17 cellular contexts compared by ENCODE assay signal in the genomic region with DNA sequence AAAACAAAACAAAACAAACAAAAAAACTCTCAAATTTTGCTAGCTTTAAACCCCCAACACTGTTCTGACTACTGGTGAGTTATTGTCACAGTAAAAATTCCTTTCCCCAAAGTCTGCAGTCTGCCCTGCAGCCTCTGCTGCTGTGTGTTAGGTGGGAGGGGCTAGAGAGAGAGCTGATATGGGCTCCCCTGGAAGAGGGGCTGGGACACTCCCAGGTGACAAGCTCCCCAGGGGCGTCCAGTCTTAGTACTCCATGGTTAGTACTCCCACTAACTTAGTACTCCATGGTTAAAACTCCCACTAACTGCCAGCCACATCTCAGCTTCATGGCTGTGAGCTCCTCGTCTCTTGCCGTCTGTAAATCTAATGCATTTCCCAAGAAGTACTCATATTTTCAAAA.
DNase-seq lines count a peak whose midpoint lies in the region; ATAC-seq, FAIRE-seq and TF ChIP-seq lines count a peak whose summit lies in the region.
"Had no signal": no experiment of that assay in that cellular context is flagged by ENCODE, and none has a peak within 500 bp of the region (broad histone marks: within the 10 kb centered on the region; RNA-seq: fewer than 3 reads in every experiment).

No MANE protein-coding gene starts in this region.

- intact Hi-C loops in prostate gland (cut with DNase I) (loop anchor here (5.0 to 10.0 kb wide), 3 partner anchors 81 to 343 kb away; no protein-coding TSS in a partner anchor), kidney (cut with DNase I) (loop anchor here (10.0 kb wide), 1 partner anchor 341 kb away; no protein-coding TSS in a partner anchor)

- H3K27ac ChIP-seq in keratinocyte (ENCODE audit: control insufficient read depth, insufficient read depth, low read length) (no peak overlapping the region), prostate gland (peak overlapping the region; percentile 64), kidney (ENCODE audit: low read depth in 2 of 2, low read length in 2 of 2) (no peak overlapping the region)

- no peak overlapping the region for H3K4me3 Mint-ChIP-seq in activated CD8-positive, alpha-beta memory T cell treated with anti-CD3 and anti-CD28 coated beads, Interleukin-2, amount 10 ng/mL, durations not matched to agents 7 days and 5 days
- H3K4me3 Mint-ChIP-seq: CD14-positive monocyte had no signal

- peaks cover 16% of the 10 kb centered on the region for H3K4me1 ChIP-seq in keratinocyte (ENCODE audit: control insufficient read depth, extremely low read depth, insufficient read depth, low read length)
- H3K4me1 ChIP-seq in prostate gland (replicated peaks): peaks cover 13% of the 10 kb centered on the region
- peaks cover 5 to 9% of the 10 kb centered on the region in 2 donors for H3K4me1 ChIP-seq in kidney (ENCODE audit: control insufficient read depth in 1 of 2, insufficient read depth in 1 of 2, low read depth in 1 of 2, low read length in 2 of 2)

- H3K9me1 ChIP-seq in keratinocyte (ENCODE audit: control insufficient read depth, extremely low read depth, insufficient read depth, low read length): no peaks in the 10 kb centered on the region

- H3K4me1 Mint-ChIP-seq in activated CD8-positive, alpha-beta memory T cell treated with anti-CD3 and anti-CD28 coated beads, Interleukin-2, amount 10 ng/mL, durations not matched to agents 7 days and 5 days: no peaks in the 10 kb centered on the region

- H3K36me3 ChIP-seq in keratinocyte (ENCODE audit: control insufficient read depth in 2 of 2, extremely low read depth in 1 of 2, insufficient read depth in 2 of 2, low read length in 2 of 2): no peaks in the 10 kb centered on the region
- H3K36me3 ChIP-seq in prostate gland: no peaks in the 10 kb centered on the region
- H3K36me3 ChIP-seq in kidney (ENCODE audit: control insufficient read depth in 1 of 2, insufficient read depth in 2 of 2, low read length in 2 of 2): peaks cover 2 to 7% of the 10 kb centered on the region in 2 donors

- no peak overlapping the region for H2AFZ ChIP-seq in keratinocyte (ENCODE audit: control insufficient read depth, low read length)

- H3K9me3 ChIP-seq in keratinocyte (ENCODE audit: control insufficient read depth, low read depth, low read length) (no peaks in the 10 kb centered on the region), prostate gland (no peaks in the 10 kb centered on the region), kidney (ENCODE audit: control insufficient read depth in 1 of 2, low read length in 2 of 2) (no peaks in the 10 kb centered on the region)

- H4K20me1 ChIP-seq in keratinocyte (ENCODE audit: control insufficient read depth, extremely low read depth, insufficient read depth, low read length): no peaks in the 10 kb centered on the region

- peak overlapping the region; percentile 25 for H3K4me2 ChIP-seq in keratinocyte (ENCODE audit: control insufficient read depth, extremely low read depth, insufficient read depth, low read depth, low read length)

- no peaks in the 10 kb centered on the region for H3K27me3 ChIP-seq in keratinocyte (ENCODE audit: control insufficient read depth, extremely low read depth, insufficient read depth, low read length)
- H3K27me3 ChIP-seq in prostate gland (replicated peaks; ENCODE audit: insufficient read depth): no peaks in the 10 kb centered on the region

- WGBS in prostate gland: 41% methylated on average over 3 of the region's 3 CpGs

- ATAC-seq in activated CD8-positive, alpha-beta memory T cell treated with anti-CD3 and anti-CD28 coated beads, Interleukin-2, amount 10 ng/mL, durations not matched to agents 7 days and 5 days: no peak
- ATAC-seq in HG03565 (IDR thresholded peaks at IDR 0.05; ENCODE audit: unreplicated experiment): no peak

- H3K4me3 ChIP-seq in keratinocyte (ENCODE audit: control insufficient read depth in 2 of 3, extremely low read depth in 1 of 3, insufficient read depth in 2 of 3, low read depth in 1 of 3, low read length in 3 of 3) (no peak overlapping the region), prostate gland (no peak overlapping the region), kidney (ENCODE audit: low read length in 2 of 2) (no peak overlapping the region)

- H3K36me3 Mint-ChIP-seq in activated CD8-positive, alpha-beta memory T cell treated with anti-CD3 and anti-CD28 coated beads, Interleukin-2, amount 10 ng/mL, durations not matched to agents 7 days and 5 days: no peaks in the 10 kb centered on the region

- DNase-seq in activated CD8-positive, alpha-beta memory T cell treated with anti-CD3 and anti-CD28 coated beads, Interleukin-2, amount 10 ng/mL, durations not matched to agents 7 days and 5 days: peak; percentile 29
- no peak for DNase-seq in activated CD8-positive, alpha-beta memory T cell treated with anti-CD3 and anti-CD28 coated beads, Interleukin-2, amount 50 U/mL, for 48 hours
- DNase-seq in keratinocyte (ENCODE audit: low read depth, low spot score): no peak
- no peak for DNase-seq in prostate gland (ENCODE audit: low spot score)
- no peak for DNase-seq in cerebellar cortex (ENCODE audit: low spot score)
- no peak for DNase-seq in kidney
- no peak for DNase-seq in RCC 7860 (ENCODE audit: low spot score)
- DNase-seq: 8988T, KG1, NCI-H1105 treated with DMSO at 0.1 percent for 48 hours, NCI-H1694, NCI-H2081 treated with DMSO at 0.1 percent for 48 hours, NCI-H2227 treated with DMSO at 0.1 percent for 48 hours, RPMI8226 had no signal

- TF ChIP-seq CTCF in keratinocyte (optimal IDR thresholded peaks at IDR 0.05 in 1 of 3, IDR thresholded peaks at IDR 0.05 in 1 of 3, conservative IDR thresholded peaks at IDR 0.05 in 1 of 3; ENCODE audit: extremely low read depth in 1 of 3, insufficient read depth in 2 of 3, low read length in 3 of 3): no peak
- TF ChIP-seq CTCF in prostate gland (IDR thresholded peaks at IDR 0.05): no peak
- no peak for TF ChIP-seq CTCF in kidney (IDR thresholded peaks at IDR 0.05; ENCODE audit: borderline replicate concordance, extremely low read depth, insufficient read depth)

- H3K79me2 ChIP-seq in keratinocyte (ENCODE audit: control insufficient read depth, insufficient read depth, low read length): no peaks in the 10 kb centered on the region

- H3K9ac ChIP-seq in keratinocyte (ENCODE audit: control insufficient read depth, extremely low read depth, insufficient read depth, low read length) (no peak overlapping the region), kidney (ENCODE audit: low read length in 2 of 2) (no peak overlapping the region)

- no peaks in the 10 kb centered on the region for H3K9me3 Mint-ChIP-seq in activated CD8-positive, alpha-beta memory T cell treated with anti-CD3 and anti-CD28 coated beads, Interleukin-2, amount 10 ng/mL, durations not matched to agents 7 days and 5 days (ENCODE audit: low read depth)
- H3K9me3 Mint-ChIP-seq: CD14-positive monocyte had no signal

- dilution Hi-C loops in keratinocyte (cut with MboI; ENCODE audit: extremely low pct_ligation_motif_present, low sequenced_read_pairs): no loop called here

- FAIRE-seq in keratinocyte (lab: Jason Lieb, UNC): no peak
- no peak for FAIRE-seq in kidney (lab: Jason Lieb, UNC)
- FAIRE-seq in RCC 7860 (lab: Jason Lieb, UNC): no peak
- FAIRE-seq: H54 had no signal

- no peak for TF ChIP-seq POLR2A in prostate gland (IDR thresholded peaks at IDR 0.05)

- CTCF ChIA-PET in activated CD8-positive, alpha-beta memory T cell treated with anti-CD3 and anti-CD28 coated beads, Interleukin-2, amount 10 ng/mL, durations not matched to agents 7 days and 5 days (lab: Charles Lee): interaction anchor here (0.7 to 7.6 kb wide), 6 partner anchors 9 to 456 kb away, joined by 3 to 110 read pairs (median 6); no protein-coding TSS in a partner anchor

- H3K27me3 Mint-ChIP-seq in activated CD8-positive, alpha-beta memory T cell treated with anti-CD3 and anti-CD28 coated beads, Interleukin-2, amount 10 ng/mL, durations not matched to agents 7 days and 5 days: no peaks in the 10 kb centered on the region

- no peak overlapping the region for H3K27ac Mint-ChIP-seq in activated CD8-positive, alpha-beta memory T cell treated with anti-CD3 and anti-CD28 coated beads, Interleukin-2, amount 10 ng/mL, durations not matched to agents 7 days and 5 days
- H3K27ac Mint-ChIP-seq: CD14-positive monocyte had no signal

Comparison
In these comparisons a context has a peak if more than half of its experiments do, and no peak if none do; other contexts are left out.
1. H3K27ac ChIP-seq: peak in prostate gland (2 of 2); none in keratinocyte (single experiment) and kidney (0 of 2).